ENCODE assay signal across 22 cellular contexts in genomic region chr13:71028884-71029283, GRCh38.
"Had no signal": no experiment of that assay in that cellular context is flagged by ENCODE, and none has a peak within 500 bp of the region (broad histone marks: within the 10 kb centered on the region; RNA-seq: fewer than 3 reads in every experiment).

No MANE protein-coding gene starts in this region.

- H3K27me3 Mint-ChIP-seq: dendritic cell treated with granulocyte-macrophage colony-stimulating factor and Interleukin-4, amounts not matched to agents 40 ng/mL and 50 ng/mL, for 4 days; effector memory CD8-positive, alpha-beta T cell had no signal

- H3K27me3 ChIP-seq: colonic mucosa, esophagus muscularis mucosa, esophagus squamous epithelium, foreskin keratinocyte, gastrocnemius medialis, heart left ventricle, heart right ventricle had no signal

- H3K36me3 ChIP-seq: colonic mucosa, esophagus muscularis mucosa, esophagus squamous epithelium, gastrocnemius medialis, gastroesophageal sphincter, heart left ventricle, heart right ventricle had no signal

- DNase-seq: colonic mucosa; cortex of kidney; dermis blood vessel endothelial cell; dorsolateral prefrontal cortex; effector CD4-positive, alpha-beta T cell; effector CD8-positive, alpha-beta T cell; effector memory CD8-positive, alpha-beta T cell; erythroblast; esophagus squamous epithelium; foreskin fibroblast; foreskin keratinocyte; foreskin melanocyte; gastrocnemius medialis; glutamatergic neuron; head of caudate nucleus; heart left ventricle; heart right ventricle had no signal

- H3K4me1 ChIP-seq: colonic mucosa, esophagus muscularis mucosa, esophagus squamous epithelium, foreskin keratinocyte, gastrocnemius medialis, gastroesophageal sphincter, heart left ventricle, heart right ventricle had no signal

- H3K9me3 ChIP-seq: colonic mucosa, gastrocnemius medialis had no signal

- H3K4me3 Mint-ChIP-seq: dendritic cell treated with granulocyte-macrophage colony-stimulating factor and Interleukin-4, amounts not matched to agents 40 ng/mL and 50 ng/mL, for 4 days; effector memory CD8-positive, alpha-beta T cell had no signal

- H3K27ac ChIP-seq: colonic mucosa, coronary artery, dorsolateral prefrontal cortex, epithelial cell of prostate, esophagus muscularis mucosa, esophagus squamous epithelium, foreskin keratinocyte, gastrocnemius medialis, gastroesophageal sphincter, heart left ventricle, heart right ventricle had no signal

- H3K4me3 ChIP-seq: colonic mucosa, coronary artery, dorsolateral prefrontal cortex, esophagus muscularis mucosa, esophagus squamous epithelium, gastrocnemius medialis, gastroesophageal sphincter, heart left ventricle, heart right ventricle had no signal

- H3K27ac Mint-ChIP-seq: dendritic cell treated with granulocyte-macrophage colony-stimulating factor and Interleukin-4, amounts not matched to agents 40 ng/mL and 50 ng/mL, for 4 days; effector memory CD8-positive, alpha-beta T cell had no signal
